Comparison of ENCODE assay signal across 8 cellular contexts in the genomic region with DNA sequence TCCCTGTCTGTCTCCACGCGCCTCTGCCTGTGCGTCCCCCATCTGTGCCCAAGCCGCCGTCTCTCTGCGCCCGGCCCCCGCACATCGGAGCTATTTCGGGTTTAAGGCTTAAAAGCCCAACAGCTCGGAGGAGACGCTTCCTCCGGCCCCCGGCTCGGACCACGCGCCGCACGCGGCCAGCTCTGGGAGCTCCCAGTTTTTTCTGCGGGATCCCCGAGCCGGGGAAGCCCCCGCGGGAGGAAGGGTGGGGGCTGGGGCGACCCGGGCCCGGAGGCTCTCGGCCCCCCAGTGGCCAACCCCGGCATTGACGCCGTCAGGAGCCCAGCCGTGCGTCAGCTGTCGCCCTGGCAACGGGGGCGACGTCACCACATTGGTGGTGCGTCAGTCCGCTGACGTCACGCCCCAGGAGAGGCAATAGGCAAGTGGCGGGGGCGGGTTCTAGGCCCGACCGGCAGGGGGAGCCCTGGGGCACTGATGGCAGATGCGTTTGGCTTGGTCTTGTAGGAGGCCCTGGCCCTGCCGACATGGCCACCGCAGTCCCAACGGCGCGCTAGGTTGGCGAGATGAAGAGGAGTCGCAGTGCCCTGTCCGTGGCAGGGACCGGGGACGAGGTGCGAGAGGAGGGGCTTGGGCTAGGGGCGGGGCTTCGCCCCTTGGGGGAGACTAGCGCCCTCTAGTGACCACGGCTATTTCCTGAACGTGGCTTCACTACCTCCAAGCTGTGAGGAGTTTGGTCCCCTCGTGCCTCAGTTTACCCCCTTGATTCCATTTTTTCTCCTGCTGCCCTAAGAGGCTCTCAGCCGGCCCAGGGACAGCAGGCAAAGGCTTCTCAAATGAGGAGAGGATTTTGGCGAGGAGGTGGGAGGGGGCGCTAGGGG. TPM values are rescaled to one million over a fixed set of nuclear protein-coding genes. Genes with fewer than 3 reads are reported as not detected.
DNase-seq lines count a peak whose midpoint lies in the region; ATAC-seq and TF ChIP-seq lines count a peak whose summit lies in the region.

No MANE protein-coding gene starts in this region.

- H3K36me3 Mint-ChIP-seq in activated CD4-positive, alpha-beta memory T cell treated with anti-CD3 and anti-CD28 coated beads for 36 hours: peaks cover 3% of the 10 kb centered on the region

- DNase-seq in AG09319 (ENCODE audit: extremely low read depth, low read depth): peak; percentile 66
- peak; percentile 91 for DNase-seq in NCI-H82 (lab: John Stamatoyannopoulos, UW)
- peak; percentile 96 for DNase-seq in activated CD4-positive, alpha-beta memory T cell treated with anti-CD3 and anti-CD28 coated beads for 36 hours
- peak; percentile 95 for DNase-seq in ecto neural progenitor cell (ENCODE audit: low spot score)
- DNase-seq in medulla oblongata (ENCODE audit: extremely low spot score): peak; percentile 64
- DNase-seq in stimulated activated CD4-positive, alpha-beta T cell treated with anti-CD3 and anti-CD28 coated beads, TNF-alpha, amount 100 ng/mL, for 48 hours (ENCODE audit: low read depth in 3 of 3): peak; percentile 90 to 94 (median 91)

- intact Hi-C loops in activated CD4-positive, alpha-beta memory T cell treated with anti-CD3 and anti-CD28 coated beads for 36 hours (cut with micrococcal nuclease): loop anchor here (1.0 to 2.0 kb wide), 5 partner anchors 8 to 150 kb away; partner anchors contain the start of genes CDC37, KRI1 and TYK2

- no peaks in the 10 kb centered on the region for H3K9me3 Mint-ChIP-seq in activated CD4-positive, alpha-beta memory T cell treated with anti-CD3 and anti-CD28 coated beads for 36 hours

- CTCF ChIA-PET in activated CD4-positive, alpha-beta memory T cell treated with anti-CD3 and anti-CD28 coated beads for 36 hours (lab: Charles Lee): interaction anchor here (0.6 to 27.2 kb wide), 21 partner anchors 8 to 1147 kb away, joined by 3 to 836 read pairs (median 4); partner anchors contain the start of genes CDC37, DNMT1, ICAM1 and ICAM5

- H3K4me3 Mint-ChIP-seq in activated CD4-positive, alpha-beta memory T cell treated with anti-CD3 and anti-CD28 coated beads for 36 hours: peak overlapping the region; percentile 73

- POLR2A ChIA-PET in activated CD4-positive, alpha-beta memory T cell treated with anti-CD3 and anti-CD28 coated beads for 36 hours (lab: Charles Lee): interaction anchor here (0.6 to 3.0 kb wide), 5 partner anchors 8 to 157 kb away, joined by 3 to 22 read pairs (median 4); partner anchors contain the start of genes CDC37 and TYK2

- H3K27ac Mint-ChIP-seq in activated CD4-positive, alpha-beta memory T cell treated with anti-CD3 and anti-CD28 coated beads for 36 hours: peak overlapping the region; percentile 86

- peak; percentile 44 for ATAC-seq in GM18870 (IDR thresholded peaks at IDR 0.05; ENCODE audit: unreplicated experiment)
- peak; percentile 47 for ATAC-seq in HG03432 (IDR thresholded peaks at IDR 0.05; ENCODE audit: unreplicated experiment)

- peaks cover 35% of the 10 kb centered on the region for H3K27me3 Mint-ChIP-seq in activated CD4-positive, alpha-beta memory T cell treated with anti-CD3 and anti-CD28 coated beads for 36 hours

- peak; percentile 70 for TF ChIP-seq CTCF in AG09319 (IDR thresholded peaks at IDR 0.05; ENCODE audit: low read depth, low read length)

- H3K4me1 Mint-ChIP-seq in activated CD4-positive, alpha-beta memory T cell treated with anti-CD3 and anti-CD28 coated beads for 36 hours (ENCODE audit: low read depth): peaks cover 51% of the 10 kb centered on the region

RNA-seq across cellular contexts. Expression of gene PDE4A, which starts 3.7 kb away (rescaled TPM):
- total RNA-seq in activated CD4-positive, alpha-beta memory T cell treated with anti-CD3 and anti-CD28 coated beads for 36 hours: 10 to 100 TPM; 15.7 to 17.5 TPM

RNA-seq across cellular contexts. Expression of gene CDC37, which starts 13.3 kb away (rescaled TPM):
- total RNA-seq in activated CD4-positive, alpha-beta memory T cell treated with anti-CD3 and anti-CD28 coated beads for 36 hours: 100 to 1,000 TPM; 189 to 207 TPM

RNA-seq across cellular contexts. Expression of gene TYK2, which starts 36.2 kb away (rescaled TPM):
- total RNA-seq in activated CD4-positive, alpha-beta memory T cell treated with anti-CD3 and anti-CD28 coated beads for 36 hours: 100 to 1,000 TPM; 168 to 186 TPM

Comparison
In these comparisons a context has a peak if more than half of its experiments do, and no peak if none do; other contexts are left out.
1. Peak in every context shown above with its lines: DNase-seq and ATAC-seq.